28 cellular contexts compared by ENCODE assay signal in genomic region chr9:110784309-110784708, GRCh38.
"Had no signal": no experiment of that assay in that cellular context is flagged by ENCODE, and none has a peak within 500 bp of the region (broad histone marks: within the 10 kb centered on the region; RNA-seq: fewer than 3 reads in every experiment).

No MANE protein-coding gene starts in this region.

- DNase-seq: activated CD4-positive, alpha-beta memory T cell treated with anti-CD3 and anti-CD28 coated beads for 36 hours; activated CD4-positive, alpha-beta T cell treated with anti-CD3 and anti-CD28 coated beads for 36 hours; activated CD4-positive, alpha-beta T cell treated with anti-CD3 and anti-CD28 coated beads, Interleukin-2, amount 10 ng/mL, durations not matched to agents 24 days and 14 days; activated CD4-positive, CD25-positive, alpha-beta regulatory T cell; activated CD4-positive, CD25-positive, alpha-beta regulatory T cell treated with anti-CD3 and anti-CD28 coated beads, Interleukin-2, amount 50 U/mL, for 72 hours; activated CD8-positive, alpha-beta memory T cell treated with anti-CD3 and anti-CD28 coated beads, Interleukin-2, amount 10 ng/mL, durations not matched to agents 7 days and 5 days; activated CD8-positive, alpha-beta memory T cell treated with anti-CD3 and anti-CD28 coated beads, Interleukin-2, amount 50 U/mL, for 4 hours; activated CD8-positive, alpha-beta T cell treated with anti-CD3 and anti-CD28 coated beads, Interleukin-2, amount 10 ng/mL, durations not matched to agents 7 days and 5 days; activated effector memory CD4-positive, alpha-beta T cell treated with Interleukin-2 at 50 U/mL for 16 hours; activated gamma-delta T cell treated with Interleukin-2 at 50 U/mL for 16 hours; activated naive CD4-positive, alpha-beta T cell treated with anti-CD3 and anti-CD28 coated beads, Interleukin-2, amount 50 U/mL, for 16 hours; activated naive CD4-positive, alpha-beta T cell treated with Interleukin-2 at 50 U/mL for 16 hours; activated T-cell treated with anti-CD3 and anti-CD28 coated beads, Interleukin-2, amount 50 U/mL, for 24 hours; amniotic stem cell; anterior cingulate cortex; caudate nucleus; cortex of kidney; dermis blood vessel endothelial cell; effector CD4-positive, alpha-beta T cell; effector memory CD8-positive, alpha-beta T cell; esophagus squamous epithelium; foreskin fibroblast; head of caudate nucleus; T-helper 2 cell had no signal

- ATAC-seq: activated CD4-positive, alpha-beta T cell treated with anti-CD3 and anti-CD28 coated beads for 36 hours; activated CD8-positive, alpha-beta memory T cell treated with anti-CD3 and anti-CD28 coated beads, Interleukin-2, amount 10 ng/mL, durations not matched to agents 7 days and 5 days; activated CD8-positive, alpha-beta T cell treated with anti-CD3 and anti-CD28 coated beads, Interleukin-2, amount 10 ng/mL, durations not matched to agents 7 days and 5 days; activated T-helper 17 cell treated with anti-CD3 and anti-CD28 coated beads, Interleukin-2, amount 50 U/mL, for 72 hours; effector memory CD8-positive, alpha-beta T cell had no signal

- H3K4me1 ChIP-seq: esophagus squamous epithelium had no signal

- H3K9me3 ChIP-seq: esophagus squamous epithelium had no signal

- H3K36me3 ChIP-seq: esophagus squamous epithelium had no signal

- H3K27ac ChIP-seq: epithelial cell of prostate, esophagus squamous epithelium had no signal

- FAIRE-seq: astrocyte, colon had no signal

- H3K4me3 ChIP-seq: esophagus squamous epithelium had no signal

- H3K27me3 ChIP-seq: esophagus squamous epithelium had no signal
